20 cellular contexts compared by ENCODE assay signal in the genomic region with DNA sequence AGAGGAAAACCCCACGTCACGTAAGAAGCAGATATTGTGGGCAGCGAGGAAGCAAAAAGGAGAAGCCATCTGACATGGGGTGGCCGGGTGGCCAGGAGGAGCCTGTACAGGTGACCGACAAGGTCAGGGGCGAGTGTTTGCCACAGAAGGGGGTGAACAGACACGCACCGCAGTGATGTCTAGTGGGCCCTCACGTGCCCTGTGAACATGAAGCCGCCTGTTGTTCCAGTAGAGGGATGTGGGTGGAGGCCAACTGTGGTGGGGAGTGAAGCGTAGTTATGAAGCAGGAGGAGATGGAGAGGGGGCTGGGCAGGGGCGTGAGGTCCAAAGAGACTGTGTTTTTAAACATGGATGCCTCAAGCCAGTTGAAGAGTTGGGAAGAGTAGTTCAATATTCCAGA. TPM values are rescaled to one million over a fixed set of nuclear protein-coding genes. Genes with fewer than 3 reads are reported as not detected.
DNase-seq lines count a peak whose midpoint lies in the region; ATAC-seq, FAIRE-seq and TF ChIP-seq lines count a peak whose summit lies in the region.
"Had no signal": no experiment of that assay in that cellular context is flagged by ENCODE, and none has a peak within 500 bp of the region (broad histone marks: within the 10 kb centered on the region; RNA-seq: fewer than 3 reads in every experiment).

No MANE protein-coding gene starts in this region.

- TF ChIP-seq CTCF in heart left ventricle (IDR thresholded peaks at IDR 0.05): no peak

- 83 to 87% (median 86%) methylated on average over 12 of the region's 12 CpGs for WGBS in heart left ventricle, 4 donors

- no peak overlapping the region for H3K4me3 ChIP-seq in heart left ventricle
- H3K4me3 ChIP-seq: BLaER1 treated with 17β-estradiol and CSF1 and Interleukin-3, amounts not matched to agents 10 nM and 100 nM; HAP-1 had no signal

- ATAC-seq in Right ventricle myocardium superior (ENCODE audit: poor library complexity): no peak
- no peak for ATAC-seq in heart left ventricle
- ATAC-seq in stimulated activated memory B cell treated with anti-CD40 and anti-IgM and Interleukin-4, amounts not matched to agents 10 μg/mL and 1 μg/mL and 100 μg/mL, for 72 hours: no peak
- no peak for ATAC-seq in HG03571 (IDR thresholded peaks at IDR 0.05; ENCODE audit: unreplicated experiment)

- H3K27me3 ChIP-seq in heart left ventricle: peaks cover 0 to 7% (median 0%) of the 10 kb centered on the region in 9 donors
- H3K27me3 ChIP-seq: BLaER1 treated with 17β-estradiol and CSF1 and Interleukin-3, amounts not matched to agents 10 nM and 100 nM had no signal

- no peak for TF ChIP-seq POLR2A in heart left ventricle (IDR thresholded peaks at IDR 0.05)

- peaks cover 6 to 8% (median 7%) of the 10 kb centered on the region in 3 donors for H3K27me3 Mint-ChIP-seq in immature natural killer cell (ENCODE audit: low read depth in 3 of 3)
- peaks cover 57% of the 10 kb centered on the region for H3K27me3 Mint-ChIP-seq in stimulated activated memory B cell treated with anti-CD40 and anti-IgM and Interleukin-4, amounts not matched to agents 10 μg/mL and 1 μg/mL and 100 μg/mL, for 72 hours

- no peaks in the 10 kb centered on the region for H3K9me3 ChIP-seq in heart left ventricle
- H3K9me3 ChIP-seq: HAP-1, SK-N-SH had no signal

- H3K27ac ChIP-seq in heart left ventricle: no peak overlapping the region
- H3K27ac ChIP-seq: BLaER1 treated with 17β-estradiol and CSF1 and Interleukin-3, amounts not matched to agents 10 nM and 100 nM had no signal

- H3K36me3 Mint-ChIP-seq in immature natural killer cell: no peaks in the 10 kb centered on the region
- H3K36me3 Mint-ChIP-seq in stimulated activated memory B cell treated with anti-CD40 and anti-IgM and Interleukin-4, amounts not matched to agents 10 μg/mL and 1 μg/mL and 100 μg/mL, for 72 hours: no peaks in the 10 kb centered on the region

- peak; percentile 70 for FAIRE-seq in HTR-8/SVneo (lab: Jason Lieb, UNC)

- H3K9me3 Mint-ChIP-seq in immature natural killer cell: peaks cover 0 to 3% (median 0%) of the 10 kb centered on the region in 6 donors
- peaks cover 4% of the 10 kb centered on the region for H3K9me3 Mint-ChIP-seq in stimulated activated memory B cell treated with anti-CD40 and anti-IgM and Interleukin-4, amounts not matched to agents 10 μg/mL and 1 μg/mL and 100 μg/mL, for 72 hours

- H3K27ac Mint-ChIP-seq in immature natural killer cell: peak overlapping the region; percentile 14 to 85 (median 74)
- H3K27ac Mint-ChIP-seq in stimulated activated memory B cell treated with anti-CD40 and anti-IgM and Interleukin-4, amounts not matched to agents 10 μg/mL and 1 μg/mL and 100 μg/mL, for 72 hours: peak overlapping the region; percentile 25

- intact Hi-C loops in Right ventricle myocardium superior (cut with DNase I) (no loop called here), heart left ventricle (cut with DNase I) (no loop called here)

- peaks cover 43 to 65% of the 10 kb centered on the region in 2 donors for H3K4me1 Mint-ChIP-seq in immature natural killer cell
- peaks cover 14% of the 10 kb centered on the region for H3K4me1 Mint-ChIP-seq in stimulated activated memory B cell treated with anti-CD40 and anti-IgM and Interleukin-4, amounts not matched to agents 10 μg/mL and 1 μg/mL and 100 μg/mL, for 72 hours

- H3K4me3 Mint-ChIP-seq in immature natural killer cell: peak overlapping the region; percentile 46 to 71 (median 57)
- no peak overlapping the region for H3K4me3 Mint-ChIP-seq in stimulated activated memory B cell treated with anti-CD40 and anti-IgM and Interleukin-4, amounts not matched to agents 10 μg/mL and 1 μg/mL and 100 μg/mL, for 72 hours

- H3K4me1 ChIP-seq in heart left ventricle: peaks cover 0 to 8% (median 0%) of the 10 kb centered on the region in 12 donors

- H3K36me3 ChIP-seq in heart left ventricle: no peaks in the 10 kb centered on the region
- H3K36me3 ChIP-seq: BLaER1 treated with 17β-estradiol and CSF1 and Interleukin-3, amounts not matched to agents 10 nM and 100 nM; HAP-1 had no signal

- DNase-seq in Right ventricle myocardium superior (peak; percentile 33), heart left ventricle (no peak), HTR-8/SVneo (ENCODE audit: insufficient read length, low spot score) (no peak), immature natural killer cell (peak in 2 of 3 donors; percentile 14 to 45), SIG-M5 treated with dmso at 0.1 percent for 504 hours (lab: John Stamatoyannopoulos, UW; ENCODE audit: unreplicated experiment) (no peak)
- DNase-seq: DMS 273 treated with DMSO at 0.1 percent for 48 hours, DND-41, KBM-7, NCI-H1694 treated with DMSO at 0.1 percent for 48 hours, NCI-H2107, NCI-H510A treated with DMSO at 0.1 percent for 48 hours, NCI-H82, OCI-M1, SHP77, SK-N-SH had no signal

RNA-seq across cellular contexts. Expression of gene MYT1, which starts 20.5 kb away (rescaled TPM):
- total RNA-seq in Right ventricle myocardium superior (0.40 TPM), heart left ventricle (under 1 TPM in 5 of 9 donors, not detected in 4; 0.07 to 0.23 (median 0.09) TPM)
- polyA plus RNA-seq in heart left ventricle (under 1 TPM in 1 of 2 donors, not detected in 1; 0.11 TPM), immature natural killer cell (not detected)
- total RNA-seq: A673 had no signal

Comparison
In these comparisons a context has a peak if more than half of its experiments do, and no peak if none do; other contexts are left out.
1. DNase-seq: peak in Right ventricle myocardium superior (single experiment) and immature natural killer cell (2 of 3); none in heart left ventricle (0 of 5), HTR-8/SVneo (single experiment) and SIG-M5 treated with dmso at 0.1 percent for 504 hours (single experiment).